Comparison of ENCODE assay signal across 1 cellular context in genomic region chr1:85576256-85576641, GRCh38.
TF ChIP-seq lines count a peak whose summit lies in the region.

No MANE protein-coding gene starts in this region.

TF ChIP-seq in K562, 482 proteins besides CTCF, POLR2A, EP300 and RAD21 (continued from another document and continues in another):
- TF ChIP-seq POLR3G (IDR thresholded peaks at IDR 0.05; ENCODE audit: extremely low read depth, insufficient read length, insufficient replicate concordance) (no peak), SNIP1 (IDR thresholded peaks at IDR 0.05; ENCODE audit: low read depth) (no peak), ZBTB9 (CRISPR knock-in tag; IDR thresholded peaks at IDR 0.05) (no peak), FOXJ2 (tag; IDR thresholded peaks at IDR 0.05) (no peak), E2F5 (CRISPR knock-in tag; IDR thresholded peaks at IDR 0.05) (peak; percentile 71; the same call in 1 of the 2 replicates), ZBED1 (IDR thresholded peaks at IDR 0.05) (no peak), CXXC5 (CRISPR knock-in tag; IDR thresholded peaks at IDR 0.05) (no peak), MXI1 (IDR thresholded peaks at IDR 0.05; ENCODE audit: low read depth, low read length) (no peak), MCM2 (IDR thresholded peaks at IDR 0.05; ENCODE audit: low read depth) (no peak), RUNX1 (IDR thresholded peaks at IDR 0.05; ENCODE audit: low read depth) (no peak), SMARCA4 (IDR thresholded peaks at IDR 0.05) (0 out of 2 replicates have a peak, but pooled peaks have one; percentile 37), RBM34 (IDR thresholded peaks at IDR 0.05; ENCODE audit: borderline replicate concordance, insufficient read depth, low read length) (no peak), ZNF668 (CRISPR knock-in tag; IDR thresholded peaks at IDR 0.05) (no peak), HIVEP1 (CRISPR knock-in tag; IDR thresholded peaks at IDR 0.05) (no peak), HLTF (IDR thresholded peaks at IDR 0.05) (0 out of 2 replicates have a peak, but pooled peaks have one; percentile 30), NR2F6 (CRISPR knock-in tag; IDR thresholded peaks at IDR 0.05) (no peak), IRF9 (tag; IDR thresholded peaks at IDR 0.05) (no peak), ELK1 (CRISPR knock-in tag; IDR thresholded peaks at IDR 0.05) (no peak), NR2C2 (CRISPR knock-in tag; IDR thresholded peaks at IDR 0.05) (0 out of 2 replicates have a peak, but pooled peaks have one; percentile 37), NR2C2 (tag; IDR thresholded peaks at IDR 0.05) (no peak), PHF21A (IDR thresholded peaks at IDR 0.05; ENCODE audit: borderline replicate concordance, low read depth) (no peak), RFX1 (IDR thresholded peaks at IDR 0.05) (no peak), NCOA1 (IDR thresholded peaks at IDR 0.05; ENCODE audit: low read depth) (no peak), ARID1B (IDR thresholded peaks at IDR 0.05) (peak; percentile 33; the same call in 1 of the 2 replicates), ETV6 (IDR thresholded peaks at IDR 0.05; ENCODE audit: borderline replicate concordance in 1 of 2, low read depth in 2 of 2, low read length in 1 of 2) (no peak), ETV6 (CRISPR knock-in tag; IDR thresholded peaks at IDR 0.05; ENCODE audit: borderline replicate concordance) (0 out of 2 replicates have a peak, but pooled peaks have one; percentile 35), FOXA3 (CRISPR knock-in tag; conservative IDR thresholded peaks at IDR 0.05 in 1 of 2, IDR thresholded peaks at IDR 0.05 in 1 of 2) (no peak), HNRNPL (IDR thresholded peaks at IDR 0.05; ENCODE audit: low read depth, low read length) (no peak), ZNF354B (CRISPR knock-in tag; IDR thresholded peaks at IDR 0.05) (no peak), HNRNPH1 (optimal IDR thresholded peaks at IDR 0.05; ENCODE audit: low read depth, low read length) (no peak), POLR2B (IDR thresholded peaks at IDR 0.05; ENCODE audit: low read depth, partially characterized antibody) (peak; percentile 36), BHLHE40 (IDR thresholded peaks at IDR 0.05; ENCODE audit: low read length) (peak; percentile 10; the same call in 1 of the 2 replicates), CHD4 (IDR thresholded peaks at IDR 0.05; ENCODE audit: insufficient read depth, insufficient replicate concordance, low read depth, low read length, poor library complexity, severe bottlenecking) (no peak), U2AF2 (optimal IDR thresholded peaks at IDR 0.05; ENCODE audit: low read depth, low read length) (no peak), ATF4 (CRISPR knock-in tag; IDR thresholded peaks at IDR 0.05) (no peak), ZNF197 (CRISPR knock-in tag; IDR thresholded peaks at IDR 0.05; ENCODE audit: low read depth) (no peak), JUNB (CRISPR knock-in tag; conservative IDR thresholded peaks at IDR 0.05) (no peak), CC2D1A (IDR thresholded peaks at IDR 0.05) (no peak), HDAC2 (IDR thresholded peaks at IDR 0.05) (0 out of 2 replicates have a peak, but pooled peaks have one; percentile 30), ZNF764 (CRISPR knock-in tag; IDR thresholded peaks at IDR 0.05; ENCODE audit: low read depth) (no peak), CEBPB (tag; IDR thresholded peaks at IDR 0.05) (no peak), ZSCAN29 (IDR thresholded peaks at IDR 0.05) (no peak), SRSF1 (IDR thresholded peaks at IDR 0.05; ENCODE audit: low read depth, low read length) (no peak), MBD2 (IDR thresholded peaks at IDR 0.05; ENCODE audit: borderline replicate concordance, low read depth) (no peak), CBX8 (IDR thresholded peaks at IDR 0.05; ENCODE audit: borderline replicate concordance, extremely low read depth, low read depth, low read length, poor library complexity, severe bottlenecking) (no peak)
- TF ChIP-seq, protein P1, sequence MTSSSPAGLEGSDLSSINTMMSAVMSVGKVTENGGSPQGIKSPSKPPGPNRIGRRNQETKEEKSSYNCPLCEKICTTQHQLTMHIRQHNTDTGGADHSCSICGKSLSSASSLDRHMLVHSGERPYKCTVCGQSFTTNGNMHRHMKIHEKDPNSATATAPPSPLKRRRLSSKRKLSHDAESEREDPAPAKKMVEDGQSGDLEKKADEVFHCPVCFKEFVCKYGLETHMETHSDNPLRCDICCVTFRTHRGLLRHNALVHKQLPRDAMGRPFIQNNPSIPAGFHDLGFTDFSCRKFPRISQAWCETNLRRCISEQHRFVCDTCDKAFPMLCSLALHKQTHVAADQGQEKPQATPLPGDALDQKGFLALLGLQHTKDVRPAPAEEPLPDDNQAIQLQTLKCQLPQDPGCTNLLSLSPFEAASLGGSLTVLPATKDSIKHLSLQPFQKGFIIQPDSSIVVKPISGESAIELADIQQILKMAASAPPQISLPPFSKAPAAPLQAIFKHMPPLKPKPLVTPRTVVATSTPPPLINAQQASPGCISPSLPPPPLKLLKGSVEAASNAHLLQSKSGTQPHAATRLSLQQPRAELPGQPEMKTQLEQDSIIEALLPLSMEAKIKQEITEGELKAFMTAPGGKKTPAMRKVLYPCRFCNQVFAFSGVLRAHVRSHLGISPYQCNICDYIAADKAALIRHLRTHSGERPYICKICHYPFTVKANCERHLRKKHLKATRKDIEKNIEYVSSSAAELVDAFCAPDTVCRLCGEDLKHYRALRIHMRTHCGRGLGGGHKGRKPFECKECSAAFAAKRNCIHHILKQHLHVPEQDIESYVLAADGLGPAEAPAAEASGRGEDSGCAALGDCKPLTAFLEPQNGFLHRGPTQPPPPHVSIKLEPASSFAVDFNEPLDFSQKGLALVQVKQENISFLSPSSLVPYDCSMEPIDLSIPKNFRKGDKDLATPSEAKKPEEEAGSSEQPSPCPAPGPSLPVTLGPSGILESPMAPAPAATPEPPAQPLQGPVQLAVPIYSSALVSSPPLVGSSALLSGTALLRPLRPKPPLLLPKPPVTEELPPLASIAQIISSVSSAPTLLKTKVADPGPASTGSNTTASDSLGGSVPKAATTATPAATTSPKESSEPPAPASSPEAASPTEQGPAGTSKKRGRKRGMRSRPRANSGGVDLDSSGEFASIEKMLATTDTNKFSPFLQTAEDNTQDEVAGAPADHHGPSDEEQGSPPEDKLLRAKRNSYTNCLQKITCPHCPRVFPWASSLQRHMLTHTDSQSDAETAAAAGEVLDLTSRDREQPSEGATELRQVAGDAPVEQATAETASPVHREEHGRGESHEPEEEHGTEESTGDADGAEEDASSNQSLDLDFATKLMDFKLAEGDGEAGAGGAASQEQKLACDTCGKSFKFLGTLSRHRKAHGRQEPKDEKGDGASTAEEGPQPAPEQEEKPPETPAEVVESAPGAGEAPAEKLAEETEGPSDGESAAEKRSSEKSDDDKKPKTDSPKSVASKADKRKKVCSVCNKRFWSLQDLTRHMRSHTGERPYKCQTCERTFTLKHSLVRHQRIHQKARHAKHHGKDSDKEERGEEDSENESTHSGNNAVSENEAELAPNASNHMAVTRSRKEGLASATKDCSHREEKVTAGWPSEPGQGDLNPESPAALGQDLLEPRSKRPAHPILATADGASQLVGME (CRISPR knock-in tag; IDR thresholded peaks at IDR 0.05): no peak
- TF ChIP-seq, protein P2, sequence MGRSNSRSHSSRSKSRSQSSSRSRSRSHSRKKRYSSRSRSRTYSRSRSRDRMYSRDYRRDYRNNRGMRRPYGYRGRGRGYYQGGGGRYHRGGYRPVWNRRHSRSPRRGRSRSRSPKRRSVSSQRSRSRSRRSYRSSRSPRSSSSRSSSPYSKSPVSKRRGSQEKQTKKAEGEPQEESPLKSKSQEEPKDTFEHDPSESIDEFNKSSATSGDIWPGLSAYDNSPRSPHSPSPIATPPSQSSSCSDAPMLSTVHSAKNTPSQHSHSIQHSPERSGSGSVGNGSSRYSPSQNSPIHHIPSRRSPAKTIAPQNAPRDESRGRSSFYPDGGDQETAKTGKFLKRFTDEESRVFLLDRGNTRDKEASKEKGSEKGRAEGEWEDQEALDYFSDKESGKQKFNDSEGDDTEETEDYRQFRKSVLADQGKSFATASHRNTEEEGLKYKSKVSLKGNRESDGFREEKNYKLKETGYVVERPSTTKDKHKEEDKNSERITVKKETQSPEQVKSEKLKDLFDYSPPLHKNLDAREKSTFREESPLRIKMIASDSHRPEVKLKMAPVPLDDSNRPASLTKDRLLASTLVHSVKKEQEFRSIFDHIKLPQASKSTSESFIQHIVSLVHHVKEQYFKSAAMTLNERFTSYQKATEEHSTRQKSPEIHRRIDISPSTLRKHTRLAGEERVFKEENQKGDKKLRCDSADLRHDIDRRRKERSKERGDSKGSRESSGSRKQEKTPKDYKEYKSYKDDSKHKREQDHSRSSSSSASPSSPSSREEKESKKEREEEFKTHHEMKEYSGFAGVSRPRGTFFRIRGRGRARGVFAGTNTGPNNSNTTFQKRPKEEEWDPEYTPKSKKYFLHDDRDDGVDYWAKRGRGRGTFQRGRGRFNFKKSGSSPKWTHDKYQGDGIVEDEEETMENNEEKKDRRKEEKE (IDR thresholded peaks at IDR 0.05; ENCODE audit: borderline replicate concordance in 1 of 2, control insufficient read depth in 1 of 2, low read depth in 2 of 2, low read length in 1 of 2): no peak
- TF ChIP-seq, protein P3, sequence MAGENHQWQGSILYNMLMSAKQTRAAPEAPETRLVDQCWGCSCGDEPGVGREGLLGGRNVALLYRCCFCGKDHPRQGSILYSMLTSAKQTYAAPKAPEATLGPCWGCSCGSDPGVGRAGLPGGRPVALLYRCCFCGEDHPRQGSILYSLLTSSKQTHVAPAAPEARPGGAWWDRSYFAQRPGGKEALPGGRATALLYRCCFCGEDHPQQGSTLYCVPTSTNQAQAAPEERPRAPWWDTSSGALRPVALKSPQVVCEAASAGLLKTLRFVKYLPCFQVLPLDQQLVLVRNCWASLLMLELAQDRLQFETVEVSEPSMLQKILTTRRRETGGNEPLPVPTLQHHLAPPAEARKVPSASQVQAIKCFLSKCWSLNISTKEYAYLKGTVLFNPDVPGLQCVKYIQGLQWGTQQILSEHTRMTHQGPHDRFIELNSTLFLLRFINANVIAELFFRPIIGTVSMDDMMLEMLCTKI (IDR thresholded peaks at IDR 0.05; ENCODE audit: partially characterized antibody): no peak
- TF ChIP-seq, protein P4, sequence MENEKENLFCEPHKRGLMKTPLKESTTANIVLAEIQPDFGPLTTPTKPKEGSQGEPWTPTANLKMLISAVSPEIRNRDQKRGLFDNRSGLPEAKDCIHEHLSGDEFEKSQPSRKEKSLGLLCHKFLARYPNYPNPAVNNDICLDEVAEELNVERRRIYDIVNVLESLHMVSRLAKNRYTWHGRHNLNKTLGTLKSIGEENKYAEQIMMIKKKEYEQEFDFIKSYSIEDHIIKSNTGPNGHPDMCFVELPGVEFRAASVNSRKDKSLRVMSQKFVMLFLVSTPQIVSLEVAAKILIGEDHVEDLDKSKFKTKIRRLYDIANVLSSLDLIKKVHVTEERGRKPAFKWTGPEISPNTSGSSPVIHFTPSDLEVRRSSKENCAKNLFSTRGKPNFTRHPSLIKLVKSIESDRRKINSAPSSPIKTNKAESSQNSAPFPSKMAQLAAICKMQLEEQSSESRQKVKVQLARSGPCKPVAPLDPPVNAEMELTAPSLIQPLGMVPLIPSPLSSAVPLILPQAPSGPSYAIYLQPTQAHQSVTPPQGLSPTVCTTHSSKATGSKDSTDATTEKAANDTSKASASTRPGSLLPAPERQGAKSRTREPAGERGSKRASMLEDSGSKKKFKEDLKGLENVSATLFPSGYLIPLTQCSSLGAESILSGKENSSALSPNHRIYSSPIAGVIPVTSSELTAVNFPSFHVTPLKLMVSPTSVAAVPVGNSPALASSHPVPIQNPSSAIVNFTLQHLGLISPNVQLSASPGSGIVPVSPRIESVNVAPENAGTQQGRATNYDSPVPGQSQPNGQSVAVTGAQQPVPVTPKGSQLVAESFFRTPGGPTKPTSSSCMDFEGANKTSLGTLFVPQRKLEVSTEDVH (IDR thresholded peaks at IDR 0.05; ENCODE audit: low read depth, partially characterized antibody): no peak
